Comparison of ENCODE assay signal across 19 cellular contexts in the genomic region with DNA sequence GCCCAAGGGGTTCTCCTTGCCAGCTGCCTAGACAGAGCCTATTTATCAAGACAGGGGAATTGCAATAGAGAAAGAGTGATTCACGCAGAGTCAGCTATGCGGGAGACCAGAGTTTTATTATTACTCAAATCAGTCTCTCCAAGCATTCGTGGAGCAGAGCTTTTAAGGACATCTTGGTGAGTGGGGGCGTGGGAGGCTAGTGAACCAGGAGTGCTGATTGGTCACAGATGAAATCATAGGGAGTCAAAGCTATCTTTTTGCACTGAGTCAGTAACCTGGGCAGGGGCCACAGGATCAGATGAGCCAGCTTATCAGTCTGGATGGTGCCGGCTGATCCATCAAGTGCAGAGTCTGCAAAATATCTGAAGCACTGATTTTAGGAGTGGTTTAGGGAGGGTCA.
DNase-seq lines count a peak whose midpoint lies in the region; ATAC-seq, FAIRE-seq and TF ChIP-seq lines count a peak whose summit lies in the region.
"Had no signal": no experiment of that assay in that cellular context is flagged by ENCODE, and none has a peak within 500 bp of the region (broad histone marks: within the 10 kb centered on the region; RNA-seq: fewer than 3 reads in every experiment).

No MANE protein-coding gene starts in this region.

- H3K27me3 ChIP-seq in left lung: no peaks in the 10 kb centered on the region
- H3K27me3 ChIP-seq: MG63, spleen had no signal

- H3K36me3 ChIP-seq in left lung: no peaks in the 10 kb centered on the region
- H3K36me3 ChIP-seq: MG63, spleen had no signal

- H3K27ac Mint-ChIP-seq in activated T-cell treated with anti-CD3 and anti-CD28 coated beads, Interleukin-2, amount 50 U/mL, for 24 hours: peak overlapping the region; percentile 71

- peaks cover 18% of the 10 kb centered on the region for H3K4me1 Mint-ChIP-seq in activated T-cell treated with anti-CD3 and anti-CD28 coated beads, Interleukin-2, amount 50 U/mL, for 24 hours (ENCODE audit: low read depth)

- peak; percentile 57 for ATAC-seq in left lung
- peak; percentile 94 for ATAC-seq in stimulated activated naive CD8-positive, alpha-beta T cell treated with anti-CD3 and anti-CD28 coated beads, Interleukin-15, Interleukin-2, amounts not matched to agents 100 U/mL and 50 U/mL, for 24 hours
- no peak for ATAC-seq in omental fat pad (ENCODE audit: low FRiP score)

- no peak overlapping the region for H3K4me3 ChIP-seq in left lung
- H3K4me3 ChIP-seq: MG63, spleen had no signal

- intact Hi-C loops in left lung (cut with DNase I): no loop called here

- peaks cover 0 to 24% of the 10 kb centered on the region in 2 donors for H3K9me3 ChIP-seq in left lung

- no peak overlapping the region for H3K4me3 Mint-ChIP-seq in activated T-cell treated with anti-CD3 and anti-CD28 coated beads, Interleukin-2, amount 50 U/mL, for 24 hours
- H3K4me3 Mint-ChIP-seq: activated CD4-positive, alpha-beta T cell treated with anti-CD3 and anti-CD28 coated beads, Interleukin-2, amount 10 ng/mL, durations not matched to agents 24 days and 14 days; T-cell had no signal

- peaks cover 13% of the 10 kb centered on the region for H3K36me3 Mint-ChIP-seq in activated T-cell treated with anti-CD3 and anti-CD28 coated beads, Interleukin-2, amount 50 U/mL, for 24 hours (ENCODE audit: low read depth)

- H3K9me3 Mint-ChIP-seq in activated T-cell treated with anti-CD3 and anti-CD28 coated beads, Interleukin-2, amount 50 U/mL, for 24 hours: peaks cover 28% of the 10 kb centered on the region

- no peak for FAIRE-seq in GM19239 (lab: Jason Lieb, UNC)
- FAIRE-seq: HTR-8/SVneo had no signal

- no peak overlapping the region for H3K27ac ChIP-seq in left lung
- H3K27ac ChIP-seq: spleen had no signal

- H3K27me3 Mint-ChIP-seq in activated T-cell treated with anti-CD3 and anti-CD28 coated beads, Interleukin-2, amount 50 U/mL, for 24 hours: no peaks in the 10 kb centered on the region
- H3K27me3 Mint-ChIP-seq: activated CD4-positive, alpha-beta T cell treated with anti-CD3 and anti-CD28 coated beads, Interleukin-2, amount 10 ng/mL, durations not matched to agents 24 days and 14 days; T-cell had no signal

- TF ChIP-seq CTCF in left lung (IDR thresholded peaks at IDR 0.05) (no peak), omental fat pad (IDR thresholded peaks at IDR 0.05) (no peak)

- H3K4me1 ChIP-seq in left lung: no peaks in the 10 kb centered on the region
- H3K4me1 ChIP-seq: spleen had no signal

- peak; percentile 68 for DNase-seq in activated T-cell treated with anti-CD3 and anti-CD28 coated beads for 48 hours (ENCODE audit: low read depth)
- no peak for DNase-seq in activated T-cell treated with anti-CD3 and anti-CD28 coated beads, Interleukin-2, amount 50 U/mL, for 1 hour
- DNase-seq in activated T-cell treated with anti-CD3 and anti-CD28 coated beads, Interleukin-2, amount 50 U/mL, for 24 hours: peak; percentile 59
- DNase-seq in left lung: no peak
- peak; percentile 45 for DNase-seq in stimulated activated naive CD8-positive, alpha-beta T cell treated with anti-CD3 and anti-CD28 coated beads, Interleukin-15, Interleukin-2, amounts not matched to agents 100 U/mL and 50 U/mL, for 24 hours
- no peak for DNase-seq in omental fat pad (ENCODE audit: low spot score)
- DNase-seq in DMS53 treated with DMSO at 0.1 percent for 48 hours (lab: John Stamatoyannopoulos, UW; ENCODE audit: unreplicated experiment): no peak
- DNase-seq in GM19239 (ENCODE audit: insufficient read length, low spot score): no peak
- DNase-seq: activated CD4-positive, alpha-beta T cell treated with anti-CD3 and anti-CD28 coated beads, Interleukin-2, amount 10 ng/mL, durations not matched to agents 24 days and 14 days; anterior cingulate cortex; cortex of kidney; erythroblast; GDM1; MG63; NCI-H2081 treated with DMSO at 0.1 percent for 48 hours; NCI-H82; spleen; T-cell had no signal

Comparison
In these comparisons a context has a peak if more than half of its experiments do, and no peak if none do; other contexts are left out.
1. DNase-seq: peak in activated T-cell treated with anti-CD3 and anti-CD28 coated beads for 48 hours (single experiment), activated T-cell treated with anti-CD3 and anti-CD28 coated beads, Interleukin-2, amount 50 U/mL, for 24 hours (single experiment) and stimulated activated naive CD8-positive, alpha-beta T cell treated with anti-CD3 and anti-CD28 coated beads, Interleukin-15, Interleukin-2, amounts not matched to agents 100 U/mL and 50 U/mL, for 24 hours (single experiment); none in activated T-cell treated with anti-CD3 and anti-CD28 coated beads, Interleukin-2, amount 50 U/mL, for 1 hour (single experiment), left lung (0 of 2), omental fat pad (single experiment), DMS53 treated with DMSO at 0.1 percent for 48 hours (single experiment) and GM19239 (single experiment).